19 cellular contexts compared by ENCODE assay signal in genomic region chr1:34946211-34946610, GRCh38. TPM values are rescaled to one million over a fixed set of nuclear protein-coding genes. Genes with fewer than 3 reads are reported as not detected.
"Had no signal": no experiment of that assay in that cellular context is flagged by ENCODE, and none has a peak within 500 bp of the region (broad histone marks: within the 10 kb centered on the region; RNA-seq: fewer than 3 reads in every experiment).

No MANE protein-coding gene starts in this region.

- ATAC-seq: gastroesophageal sphincter; left cardiac atrium; left ventricle myocardium superior; natural killer cell treated with Interleukin-12 subunit alpha and Interleukin-12 subunit beta and Interleukin-15 and Interleukin-18, amount 100 ng/mL, for 72 hours; pancreas; right lobe of liver; stimulated activated memory B cell treated with anti-CD40 and anti-IgM and Interleukin-4, amounts not matched to agents 10 μg/mL and 1 μg/mL and 100 μg/mL, for 72 hours; stimulated activated naive CD8-positive, alpha-beta T cell treated with anti-CD3 and anti-CD28 coated beads, Interleukin-15, amount 100 ng/mL, for 72 hours had no signal

- DNase-seq: dermis blood vessel endothelial cell; esophagus squamous epithelium; foreskin fibroblast; glutamatergic neuron; immature natural killer cell; left cardiac atrium; left ventricle myocardium superior; mesenchymal stem cell; midbrain; occipital lobe; pancreas; right lobe of liver; stimulated activated CD4-positive, alpha-beta T cell treated with anti-CD3 and anti-CD28 coated beads, Interleukin-4, amount 100 ng/mL, for 24 hours; stimulated activated naive CD8-positive, alpha-beta T cell treated with anti-CD3 and anti-CD28 coated beads, Interleukin-15, amount 100 ng/mL, for 72 hours; testis had no signal

RNA-seq across cellular contexts. Expression of gene DLGAP3, which starts 16.8 kb away (rescaled TPM):
- total RNA-seq: urinary bladder had no signal
